In genomic region chr19:17512574-17512939, GRCh38 we compare ENCODE assay signal across 8 cellular contexts. TPM values are rescaled to one million over a fixed set of nuclear protein-coding genes. Genes with fewer than 3 reads are reported as not detected.
A peak's percentile ranks its signal among the peaks of the same experiment; 100 is the strongest.
DNase-seq lines count a peak whose midpoint lies in the region; ATAC-seq lines count a peak whose summit lies in the region.
"Had no signal": no experiment of that assay in that cellular context is flagged by ENCODE, and none has a peak within 500 bp of the region (broad histone marks: within the 10 kb centered on the region; RNA-seq: fewer than 3 reads in every experiment).

No MANE protein-coding gene starts in this region.

- peaks cover 3% of the 10 kb centered on the region for H3K4me1 ChIP-seq in iPS-15b (ENCODE audit: control insufficient read depth, insufficient read depth, low read length)

- peaks cover 8% of the 10 kb centered on the region for H3K9me3 Mint-ChIP-seq in activated CD4-positive, alpha-beta memory T cell treated with anti-CD3 and anti-CD28 coated beads, Interleukin-2, amount 10 ng/mL, durations not matched to agents 7 days and 5 days
- H3K9me3 Mint-ChIP-seq in stimulated activated naive CD8-positive, alpha-beta T cell treated with anti-CD3 and anti-CD28 coated beads, Interleukin-15, amount 100 ng/mL, for 72 hours, result peaks cover 0 to 8% of the 10 kb centered on the region in 2 donors

- H3K9me3 ChIP-seq in iPS-15b (ENCODE audit: control insufficient read depth, insufficient read depth, low read length), result no peaks in the 10 kb centered on the region

- POLR2A ChIA-PET in activated CD4-positive, alpha-beta memory T cell treated with anti-CD3 and anti-CD28 coated beads, Interleukin-2, amount 10 ng/mL, durations not matched to agents 7 days and 5 days (lab: Charles Lee), result interaction anchor here (2.6 to 3.0 kb wide), 2 partner anchors 11 to 26 kb away, joined by 8 to 17 read pairs; no protein-coding TSS in a partner anchor

- H3K27ac Mint-ChIP-seq in activated CD4-positive, alpha-beta memory T cell treated with anti-CD3 and anti-CD28 coated beads, Interleukin-2, amount 10 ng/mL, durations not matched to agents 7 days and 5 days, result peak overlapping the region; percentile 80
- peak overlapping the region; percentile 82 to 99 for H3K27ac Mint-ChIP-seq in stimulated activated naive CD8-positive, alpha-beta T cell treated with anti-CD3 and anti-CD28 coated beads, Interleukin-15, amount 100 ng/mL, for 72 hours

- ATAC-seq in HG02943 (IDR thresholded peaks at IDR 0.05; ENCODE audit: low read depth, unreplicated experiment) (peak; percentile 2), HG02759 (IDR thresholded peaks at IDR 0.05; ENCODE audit: unreplicated experiment) (no peak)
- peak; percentile 3 for ATAC-seq in stimulated activated naive CD8-positive, alpha-beta T cell treated with anti-CD3 and anti-CD28 coated beads, Interleukin-15, amount 100 ng/mL, for 72 hours

- peaks cover 5% of the 10 kb centered on the region for H3K36me3 ChIP-seq in iPS-15b (ENCODE audit: control insufficient read depth, insufficient read depth, low read length)

- no peak for DNase-seq in activated CD4-positive, alpha-beta memory T cell treated with anti-CD3 and anti-CD28 coated beads, Interleukin-2, amount 10 ng/mL, durations not matched to agents 7 days and 5 days
- DNase-seq in stimulated activated naive CD8-positive, alpha-beta T cell treated with anti-CD3 and anti-CD28 coated beads, Interleukin-15, amount 100 ng/mL, for 72 hours, result no peak
- DNase-seq in kidney tubule cell (ENCODE audit: low spot score), result no peak
- no peak for DNase-seq in NCI-H1105 treated with DMSO at 0.1 percent for 48 hours (lab: John Stamatoyannopoulos, UW)

- peak overlapping the region; percentile 68 for H3K9ac ChIP-seq in iPS-15b (ENCODE audit: low read depth, low read length)

- peak overlapping the region; percentile 88 for H3K4me3 ChIP-seq in iPS-15b (ENCODE audit: low read depth, low read length)

- H3K4me3 Mint-ChIP-seq in activated CD4-positive, alpha-beta memory T cell treated with anti-CD3 and anti-CD28 coated beads, Interleukin-2, amount 10 ng/mL, durations not matched to agents 7 days and 5 days, result peak overlapping the region; percentile 99
- peak overlapping the region; percentile 97 to 99 for H3K4me3 Mint-ChIP-seq in stimulated activated naive CD8-positive, alpha-beta T cell treated with anti-CD3 and anti-CD28 coated beads, Interleukin-15, amount 100 ng/mL, for 72 hours

- peaks cover 37% of the 10 kb centered on the region for H3K4me1 Mint-ChIP-seq in activated CD4-positive, alpha-beta memory T cell treated with anti-CD3 and anti-CD28 coated beads, Interleukin-2, amount 10 ng/mL, durations not matched to agents 7 days and 5 days
- H3K4me1 Mint-ChIP-seq in stimulated activated naive CD8-positive, alpha-beta T cell treated with anti-CD3 and anti-CD28 coated beads, Interleukin-15, amount 100 ng/mL, for 72 hours, result peaks cover 60% of the 10 kb centered on the region

- no peaks in the 10 kb centered on the region for H3K27me3 ChIP-seq in iPS-15b (ENCODE audit: control insufficient read depth, insufficient read depth, low read length)

- peaks cover 39% of the 10 kb centered on the region for H3K36me3 Mint-ChIP-seq in activated CD4-positive, alpha-beta memory T cell treated with anti-CD3 and anti-CD28 coated beads, Interleukin-2, amount 10 ng/mL, durations not matched to agents 7 days and 5 days (ENCODE audit: low read depth)

- CTCF ChIA-PET in activated CD4-positive, alpha-beta memory T cell treated with anti-CD3 and anti-CD28 coated beads, Interleukin-2, amount 10 ng/mL, durations not matched to agents 7 days and 5 days (lab: Charles Lee), result no interaction called here

- H3K27me3 Mint-ChIP-seq in activated CD4-positive, alpha-beta memory T cell treated with anti-CD3 and anti-CD28 coated beads, Interleukin-2, amount 10 ng/mL, durations not matched to agents 7 days and 5 days, result no peaks in the 10 kb centered on the region
- no peaks in the 10 kb centered on the region for H3K27me3 Mint-ChIP-seq in stimulated activated naive CD8-positive, alpha-beta T cell treated with anti-CD3 and anti-CD28 coated beads, Interleukin-15, amount 100 ng/mL, for 72 hours

RNA-seq across cellular contexts. Expression of gene PGLS, which starts 1.1 kb away (rescaled TPM):
- 10 to 100 TPM; 65.0 to 65.9 TPM for total RNA-seq in activated CD4-positive, alpha-beta memory T cell treated with anti-CD3 and anti-CD28 coated beads, Interleukin-2, amount 10 ng/mL, durations not matched to agents 7 days and 5 days

RNA-seq across cellular contexts. Expression of gene SLC27A1, which starts 42.2 kb away (rescaled TPM):
- total RNA-seq in activated CD4-positive, alpha-beta memory T cell treated with anti-CD3 and anti-CD28 coated beads, Interleukin-2, amount 10 ng/mL, durations not matched to agents 7 days and 5 days, result 1 to 10 TPM; 3.6 to 4.1 TPM

RNA-seq across cellular contexts. Expression of gene COLGALT1, which starts 42.9 kb away (rescaled TPM):
- total RNA-seq in activated CD4-positive, alpha-beta memory T cell treated with anti-CD3 and anti-CD28 coated beads, Interleukin-2, amount 10 ng/mL, durations not matched to agents 7 days and 5 days, result 10 to 100 TPM; 36.1 to 38.9 TPM

RNA-seq across cellular contexts. Expression of gene NXNL1, which starts 51.8 kb away (rescaled TPM):
- total RNA-seq in activated CD4-positive, alpha-beta memory T cell treated with anti-CD3 and anti-CD28 coated beads, Interleukin-2, amount 10 ng/mL, durations not matched to agents 7 days and 5 days, result not detected
- total RNA-seq: myocyte had no signal
